Comparison of ENCODE assay signal across 15 cellular contexts in genomic region chr10:125538947-125539649, GRCh38.
A peak's percentile ranks its signal among the peaks of the same experiment; 100 is the strongest.
DNase-seq lines count a peak whose midpoint lies in the region; ATAC-seq and TF ChIP-seq lines count a peak whose summit lies in the region.
"Had no signal": no experiment of that assay in that cellular context is flagged by ENCODE, and none has a peak within 500 bp of the region (broad histone marks: within the 10 kb centered on the region; RNA-seq: fewer than 3 reads in every experiment).

No MANE protein-coding gene starts in this region.

- POLR2A ChIA-PET in MCF 10A (lab: Yijun Ruan, JAX) = interaction anchor here (0.6 to 0.9 kb wide), 3 partner anchors 38 to 350 kb away, joined by 3 to 5 read pairs (median 3); no protein-coding TSS in a partner anchor
- POLR2A ChIA-PET in activated CD4-positive, alpha-beta memory T cell treated with anti-CD3 and anti-CD28 coated beads, Interleukin-2, amount 10 ng/mL, durations not matched to agents 7 days and 5 days (lab: Charles Lee) = no interaction called here

- peak; percentile 72 for DNase-seq in MCF 10A (ENCODE audit: unreplicated experiment)
- DNase-seq in mammary epithelial cell = no peak
- DNase-seq in NCI-H524 (lab: John Stamatoyannopoulos, UW) = peak; percentile 41 to 80
- peak; percentile 44 for DNase-seq in left ventricle myocardium superior
- peak; percentile 83 to 88 for DNase-seq in thyroid gland
- DNase-seq in occipital lobe (lab: John Stamatoyannopoulos, UW) = no peak
- no peak for DNase-seq in activated CD4-positive, alpha-beta memory T cell treated with anti-CD3 and anti-CD28 coated beads, Interleukin-2, amount 10 ng/mL, durations not matched to agents 7 days and 5 days
- DNase-seq in activated CD8-positive, alpha-beta memory T cell treated with anti-CD3 and anti-CD28 coated beads, Interleukin-2, amount 50 U/mL, for 48 hours = no peak
- DNase-seq: activated naive CD4-positive, alpha-beta T cell; NCI-H1436 had no signal

- BruUV-seq in MCF 10A (replicated peaks; lab: Mats Ljungman, UMichigan) (no TSS peak), mammary epithelial cell (replicated peaks; lab: Mats Ljungman, UMichigan) (no TSS peak)

- dilution Hi-C loops in mammary epithelial cell (cut with HindIII; ENCODE audit: low sequenced_read_pairs) = no loop called here

- no peak overlapping the region for H3K9ac ChIP-seq in mammary epithelial cell (ENCODE audit: insufficient read depth, low read length)

- H3K9me3 ChIP-seq in mammary epithelial cell (replicated peaks; ENCODE audit: insufficient read depth, low read length) = no peaks in the 10 kb centered on the region
- no peaks in the 10 kb centered on the region for H3K9me3 ChIP-seq in thyroid gland
- H3K9me3 ChIP-seq: HAP-1, vagina had no signal

- no peaks in the 10 kb centered on the region for H3K4me1 Mint-ChIP-seq in MCF 10A (ENCODE audit: insufficient read depth, unreplicated experiment)
- H3K4me1 Mint-ChIP-seq in activated CD4-positive, alpha-beta memory T cell treated with anti-CD3 and anti-CD28 coated beads, Interleukin-2, amount 10 ng/mL, durations not matched to agents 7 days and 5 days = no peaks in the 10 kb centered on the region
- H3K4me1 Mint-ChIP-seq: memory B cell had no signal

- H3K9me3 Mint-ChIP-seq in MCF 10A (ENCODE audit: unreplicated experiment) = no peaks in the 10 kb centered on the region
- no peaks in the 10 kb centered on the region for H3K9me3 Mint-ChIP-seq in activated CD4-positive, alpha-beta memory T cell treated with anti-CD3 and anti-CD28 coated beads, Interleukin-2, amount 10 ng/mL, durations not matched to agents 7 days and 5 days
- H3K9me3 Mint-ChIP-seq: dendritic cell treated with granulocyte-macrophage colony-stimulating factor and Interleukin-4, amounts not matched to agents 40 ng/mL and 50 ng/mL, for 4 days had no signal

- CTCF ChIA-PET in MCF 10A (lab: Yijun Ruan, JAX) (interaction anchor here (1.1 kb wide), 1 partner anchor 20 kb away, joined by 3 read pairs; no protein-coding TSS in a partner anchor), mammary epithelial cell (lab: Charles Lee; ENCODE audit: low non-redundant PET) (no interaction called here)
- CTCF ChIA-PET in activated CD4-positive, alpha-beta memory T cell treated with anti-CD3 and anti-CD28 coated beads, Interleukin-2, amount 10 ng/mL, durations not matched to agents 7 days and 5 days (lab: Charles Lee) = no interaction called here

- in situ Hi-C loops in mammary epithelial cell (cut with MboI; ENCODE audit: low sequenced_read_pairs in 2 of 2) = no loop called here

- no peaks in the 10 kb centered on the region for H3K36me3 ChIP-seq in mammary epithelial cell (ENCODE audit: insufficient read depth, low read length)
- no peaks in the 10 kb centered on the region for H3K36me3 ChIP-seq in thyroid gland
- H3K36me3 ChIP-seq: HAP-1, vagina had no signal

- TF ChIP-seq POLR2A in thyroid gland (IDR thresholded peaks at IDR 0.05) = no peak

- no peak overlapping the region for H3K4me3 Mint-ChIP-seq in MCF 10A (ENCODE audit: unreplicated experiment)
- H3K4me3 Mint-ChIP-seq in activated CD4-positive, alpha-beta memory T cell treated with anti-CD3 and anti-CD28 coated beads, Interleukin-2, amount 10 ng/mL, durations not matched to agents 7 days and 5 days = no peak overlapping the region
- H3K4me3 Mint-ChIP-seq: dendritic cell treated with granulocyte-macrophage colony-stimulating factor and Interleukin-4, amounts not matched to agents 40 ng/mL and 50 ng/mL, for 4 days; memory B cell had no signal

- intact Hi-C loops in MCF 10A (cut with micrococcal nuclease) = no loop called here
- intact Hi-C loops in mammary epithelial cell (cut with micrococcal nuclease) = no loop called here
- intact Hi-C loops in left ventricle myocardium superior (cut with micrococcal nuclease) = no loop called here
- intact Hi-C loops in thyroid gland (cut with DNase I) = no loop called here

- H3K27me3 Mint-ChIP-seq in MCF 10A (ENCODE audit: insufficient read depth, unreplicated experiment) = peaks cover 48% of the 10 kb centered on the region
- H3K27me3 Mint-ChIP-seq in activated CD4-positive, alpha-beta memory T cell treated with anti-CD3 and anti-CD28 coated beads, Interleukin-2, amount 10 ng/mL, durations not matched to agents 7 days and 5 days = no peaks in the 10 kb centered on the region
- H3K27me3 Mint-ChIP-seq: dendritic cell treated with granulocyte-macrophage colony-stimulating factor and Interleukin-4, amounts not matched to agents 40 ng/mL and 50 ng/mL, for 4 days had no signal

- TF ChIP-seq CTCF in MCF 10A (IDR thresholded peaks at IDR 0.05; ENCODE audit: unreplicated experiment) (no peak), mammary epithelial cell (conservative IDR thresholded peaks at IDR 0.05 in 1 of 2, IDR thresholded peaks at IDR 0.05 in 1 of 2; ENCODE audit: extremely low read depth in 1 of 2, insufficient read depth in 1 of 2, low read depth in 1 of 2, low read length in 2 of 2) (no peak), thyroid gland (IDR thresholded peaks at IDR 0.05) (no peak)

- no peaks in the 10 kb centered on the region for H4K20me1 ChIP-seq in mammary epithelial cell (ENCODE audit: insufficient read depth, low read length)

- H3K4me1 ChIP-seq in mammary epithelial cell (ENCODE audit: insufficient read depth, low read length) (no peaks in the 10 kb centered on the region), thyroid gland (peaks cover 3 to 8% of the 10 kb centered on the region in 2 donors)
- H3K4me1 ChIP-seq: HAP-1, vagina had no signal

- H3K27ac ChIP-seq in mammary epithelial cell (ENCODE audit: insufficient read depth, low read depth, low read length) (no peak overlapping the region), thyroid gland (no peak overlapping the region)
- H3K27ac ChIP-seq: vagina had no signal

- WGBS in mammary epithelial cell (ENCODE audit: low coverage, missing lambda C conversion rate) = 20% methylated on average over 10 of the region's 11 CpGs
- 29 to 39% methylated on average over 11 of the region's 11 CpGs for WGBS in thyroid gland, 2 donors

- H3K79me2 ChIP-seq in mammary epithelial cell (ENCODE audit: insufficient read depth, low read length) = no peaks in the 10 kb centered on the region

- H3K4me2 ChIP-seq in mammary epithelial cell (ENCODE audit: insufficient read depth, low read depth, low read length) = no peak overlapping the region

- ATAC-seq in left ventricle myocardium superior = peak; percentile 87
- ATAC-seq: activated CD4-positive, CD25-positive, alpha-beta regulatory T cell treated with anti-CD3 and anti-CD28 coated beads, Interleukin-2, amount 50 U/mL, for 24 hours had no signal

- H3K4me3 ChIP-seq in mammary epithelial cell (replicated peaks in 1 of 3; ENCODE audit: insufficient read depth in 1 of 3, low read depth in 2 of 3, low read length in 3 of 3) = no peak overlapping the region
- no peak overlapping the region for H3K4me3 ChIP-seq in thyroid gland (replicated peaks in 1 of 3)
- H3K4me3 ChIP-seq: HAP-1, vagina had no signal

- no peak overlapping the region for H2AFZ ChIP-seq in mammary epithelial cell (ENCODE audit: low read depth, low read length)

- no peaks in the 10 kb centered on the region for H3K36me3 Mint-ChIP-seq in MCF 10A (ENCODE audit: insufficient read depth, unreplicated experiment)
- no peaks in the 10 kb centered on the region for H3K36me3 Mint-ChIP-seq in activated CD4-positive, alpha-beta memory T cell treated with anti-CD3 and anti-CD28 coated beads, Interleukin-2, amount 10 ng/mL, durations not matched to agents 7 days and 5 days (ENCODE audit: low read depth)
- H3K36me3 Mint-ChIP-seq: memory B cell had no signal

- H3K27ac Mint-ChIP-seq in MCF 10A (ENCODE audit: low read depth, unreplicated experiment) = no peak overlapping the region
- H3K27ac Mint-ChIP-seq in activated CD4-positive, alpha-beta memory T cell treated with anti-CD3 and anti-CD28 coated beads, Interleukin-2, amount 10 ng/mL, durations not matched to agents 7 days and 5 days = no peak overlapping the region
- H3K27ac Mint-ChIP-seq: dendritic cell treated with granulocyte-macrophage colony-stimulating factor and Interleukin-4, amounts not matched to agents 40 ng/mL and 50 ng/mL, for 4 days; memory B cell had no signal

- H3K27me3 ChIP-seq in mammary epithelial cell (ENCODE audit: insufficient read depth, low read length) (peaks cover 6% of the 10 kb centered on the region), thyroid gland (no peaks in the 10 kb centered on the region)
- H3K27me3 ChIP-seq: vagina had no signal

Comparison
In these comparisons a context has a peak if more than half of its experiments do, and no peak if none do; other contexts are left out.
1. DNase-seq: peak in MCF 10A (single experiment), NCI-H524 (2 of 2), left ventricle myocardium superior (single experiment) and thyroid gland (2 of 2); none in mammary epithelial cell (single experiment), occipital lobe (single experiment), activated CD4-positive, alpha-beta memory T cell treated with anti-CD3 and anti-CD28 coated beads, Interleukin-2, amount 10 ng/mL, durations not matched to agents 7 days and 5 days (single experiment) and activated CD8-positive, alpha-beta memory T cell treated with anti-CD3 and anti-CD28 coated beads, Interleukin-2, amount 50 U/mL, for 48 hours (single experiment).